1 cellular context compared by ENCODE assay signal in genomic region chr1:9066945-9067807, GRCh38.
TF ChIP-seq lines count a peak whose summit lies in the region.

No MANE protein-coding gene starts in this region.

TF ChIP-seq in K562, 482 proteins besides CTCF, POLR2A, EP300 and RAD21 (continued from another document):
- TF ChIP-seq, protein P1, sequence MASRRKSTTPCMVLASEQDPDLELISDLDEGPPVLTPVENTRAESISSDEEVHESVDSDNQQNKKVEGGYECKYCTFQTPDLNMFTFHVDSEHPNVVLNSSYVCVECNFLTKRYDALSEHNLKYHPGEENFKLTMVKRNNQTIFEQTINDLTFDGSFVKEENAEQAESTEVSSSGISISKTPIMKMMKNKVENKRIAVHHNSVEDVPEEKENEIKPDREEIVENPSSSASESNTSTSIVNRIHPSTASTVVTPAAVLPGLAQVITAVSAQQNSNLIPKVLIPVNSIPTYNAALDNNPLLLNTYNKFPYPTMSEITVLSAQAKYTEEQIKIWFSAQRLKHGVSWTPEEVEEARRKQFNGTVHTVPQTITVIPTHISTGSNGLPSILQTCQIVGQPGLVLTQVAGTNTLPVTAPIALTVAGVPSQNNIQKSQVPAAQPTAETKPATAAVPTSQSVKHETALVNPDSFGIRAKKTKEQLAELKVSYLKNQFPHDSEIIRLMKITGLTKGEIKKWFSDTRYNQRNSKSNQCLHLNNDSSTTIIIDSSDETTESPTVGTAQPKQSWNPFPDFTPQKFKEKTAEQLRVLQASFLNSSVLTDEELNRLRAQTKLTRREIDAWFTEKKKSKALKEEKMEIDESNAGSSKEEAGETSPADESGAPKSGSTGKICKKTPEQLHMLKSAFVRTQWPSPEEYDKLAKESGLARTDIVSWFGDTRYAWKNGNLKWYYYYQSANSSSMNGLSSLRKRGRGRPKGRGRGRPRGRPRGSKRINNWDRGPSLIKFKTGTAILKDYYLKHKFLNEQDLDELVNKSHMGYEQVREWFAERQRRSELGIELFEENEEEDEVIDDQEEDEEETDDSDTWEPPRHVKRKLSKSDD (conservative IDR thresholded peaks at IDR 0.05; ENCODE audit: low read length), result no peak
- TF ChIP-seq PTBP1 (IDR thresholded peaks at IDR 0.05; ENCODE audit: low read depth, low read length) (no peak), ETV5 (CRISPR knock-in tag; IDR thresholded peaks at IDR 0.05; ENCODE audit: low read depth) (0 out of 2 replicates have a peak, but pooled peaks have one; percentile 39), CREM (IDR thresholded peaks at IDR 0.05; ENCODE audit: low read depth) (peak; percentile 32; the same call in 1 of the 2 replicates), USF2 (CRISPR knock-in tag; IDR thresholded peaks at IDR 0.05) (0 out of 2 replicates have a peak, but pooled peaks have one; percentile 17), ZNF584 (CRISPR knock-in tag; IDR thresholded peaks at IDR 0.05; ENCODE audit: low read depth) (no peak), BMI1 (IDR thresholded peaks at IDR 0.05; ENCODE audit: low read length) (no peak), MYC (IDR thresholded peaks at IDR 0.05; ENCODE audit: low read depth, low read length) (0 out of 2 replicates have a peak, but pooled peaks have one; percentile 21), MYC (CRISPR knock-in tag; IDR thresholded peaks at IDR 0.05; ENCODE audit: borderline replicate concordance, low read depth) (no peak), HMBOX1 (IDR thresholded peaks at IDR 0.05) (no peak), ZNF143 (CRISPR knock-in tag; IDR thresholded peaks at IDR 0.05) (no peak), ZNF280B (CRISPR knock-in tag; IDR thresholded peaks at IDR 0.05) (no peak), FOSL1 (tag; conservative IDR thresholded peaks at IDR 0.05) (peak; percentile 78), RHOXF2B (CRISPR knock-in tag; conservative IDR thresholded peaks at IDR 0.05) (no peak), RBFOX2 (IDR thresholded peaks at IDR 0.05; ENCODE audit: low read depth, low read length) (no peak), ZNF830 (CRISPR knock-in tag; IDR thresholded peaks at IDR 0.05) (no peak), JUNB (CRISPR knock-in tag; conservative IDR thresholded peaks at IDR 0.05) (no peak), ZNF589 (CRISPR knock-in tag; IDR thresholded peaks at IDR 0.05; ENCODE audit: low read depth) (peak; percentile 33; the same call in 1 of the 2 replicates), JUN (IDR thresholded peaks at IDR 0.05; ENCODE audit: borderline replicate concordance, low read depth, low read length) (peak; percentile 39; the same call in 1 of the 2 replicates), JUN (CRISPR knock-in tag; IDR thresholded peaks at IDR 0.05; ENCODE audit: borderline replicate concordance) (no peak), ZNF436 (CRISPR knock-in tag; IDR thresholded peaks at IDR 0.05) (no peak), RNF2 (IDR thresholded peaks at IDR 0.05) (no peak), HNRNPL (IDR thresholded peaks at IDR 0.05; ENCODE audit: low read depth, low read length) (no peak), HMG20A (CRISPR knock-in tag; conservative IDR thresholded peaks at IDR 0.05) (no peak), ZNF512 (tag; IDR thresholded peaks at IDR 0.05) (no peak)
